9 cellular contexts compared by ENCODE assay signal in genomic region chr6:93418113-93418447, GRCh38. TPM values are rescaled to one million over a fixed set of nuclear protein-coding genes. Genes with fewer than 3 reads are reported as not detected.
A peak's percentile ranks its signal among the peaks of the same experiment; 100 is the strongest.
DNase-seq lines count a peak whose midpoint lies in the region; ATAC-seq, FAIRE-seq and TF ChIP-seq lines count a peak whose summit lies in the region.
"Had no signal": no experiment of that assay in that cellular context is flagged by ENCODE, and none has a peak within 500 bp of the region (broad histone marks: within the 10 kb centered on the region; RNA-seq: fewer than 3 reads in every experiment).

No MANE protein-coding gene starts in this region.

- no peak overlapping the region for H3K27ac ChIP-seq in A549
- peak overlapping the region; percentile 73 for H3K27ac ChIP-seq in caudate nucleus (ENCODE audit: low read depth, low read length)
- peak overlapping the region; percentile 68 for H3K27ac ChIP-seq in muscle layer of duodenum (ENCODE audit: low read length)

- no peak for ATAC-seq in A549
- no peak for ATAC-seq in esophagus mucosa

- POLR2A ChIA-PET in A549 (lab: Yijun Ruan, JAX): no interaction called here
- POLR2A ChIA-PET in activated CD4-positive, alpha-beta T cell treated with anti-CD3 and anti-CD28 coated beads, Interleukin-2, amount 10 ng/mL, durations not matched to agents 7 days and 5 days (lab: Charles Lee): no interaction called here
- POLR2A ChIA-PET in activated CD4-positive, alpha-beta memory T cell treated with anti-CD3 and anti-CD28 coated beads for 36 hours (lab: Charles Lee): no interaction called here

- no peaks in the 10 kb centered on the region for H3K36me3 ChIP-seq in muscle layer of duodenum (ENCODE audit: control insufficient read depth in 1 of 2, insufficient read depth in 2 of 2, low read length in 2 of 2)

- H3K27ac Mint-ChIP-seq in activated CD4-positive, alpha-beta T cell treated with anti-CD3 and anti-CD28 coated beads, Interleukin-2, amount 10 ng/mL, durations not matched to agents 7 days and 5 days: no peak overlapping the region
- H3K27ac Mint-ChIP-seq in activated CD4-positive, alpha-beta memory T cell treated with anti-CD3 and anti-CD28 coated beads for 36 hours: no peak overlapping the region
- H3K27ac Mint-ChIP-seq: activated T-cell treated with anti-CD3 and anti-CD28 coated beads, Interleukin-2, amount 50 U/mL, for 24 hours had no signal

- FAIRE-seq in A549 (lab: Jason Lieb, UNC): no peak

- H3K9me3 Mint-ChIP-seq in activated CD4-positive, alpha-beta T cell treated with anti-CD3 and anti-CD28 coated beads, Interleukin-2, amount 10 ng/mL, durations not matched to agents 7 days and 5 days: no peaks in the 10 kb centered on the region
- H3K9me3 Mint-ChIP-seq in activated CD4-positive, alpha-beta memory T cell treated with anti-CD3 and anti-CD28 coated beads for 36 hours: no peaks in the 10 kb centered on the region
- H3K9me3 Mint-ChIP-seq: activated T-cell treated with anti-CD3 and anti-CD28 coated beads, Interleukin-2, amount 50 U/mL, for 24 hours had no signal

- H3K36me3 Mint-ChIP-seq in activated CD4-positive, alpha-beta T cell treated with anti-CD3 and anti-CD28 coated beads, Interleukin-2, amount 10 ng/mL, durations not matched to agents 7 days and 5 days (ENCODE audit: low read depth): peaks cover 4% of the 10 kb centered on the region
- no peaks in the 10 kb centered on the region for H3K36me3 Mint-ChIP-seq in activated CD4-positive, alpha-beta memory T cell treated with anti-CD3 and anti-CD28 coated beads for 36 hours

- no peak for TF ChIP-seq POLR2A in A549 (IDR thresholded peaks at IDR 0.05; ENCODE audit: low read length)

- CTCF ChIA-PET in A549 (lab: Yijun Ruan, JAX): no interaction called here
- CTCF ChIA-PET in activated CD4-positive, alpha-beta T cell treated with anti-CD3 and anti-CD28 coated beads, Interleukin-2, amount 10 ng/mL, durations not matched to agents 7 days and 5 days (lab: Charles Lee): interaction anchor here (0.5 kb wide), 1 partner anchor 1920 kb away, joined by 4 read pairs; no protein-coding TSS in a partner anchor
- CTCF ChIA-PET in activated CD4-positive, alpha-beta memory T cell treated with anti-CD3 and anti-CD28 coated beads for 36 hours (lab: Charles Lee): no interaction called here

- H3K9me3 ChIP-seq in A549 (no peaks in the 10 kb centered on the region), muscle layer of duodenum (ENCODE audit: control insufficient read depth in 1 of 2, low read length in 2 of 2) (no peaks in the 10 kb centered on the region)

- TF ChIP-seq RAD21 in A549 (conservative IDR thresholded peaks at IDR 0.05 in 1 of 2, IDR thresholded peaks at IDR 0.05 in 1 of 2): no peak

- peak overlapping the region; percentile 92 for H3K4me2 ChIP-seq in A549

- intact Hi-C loops in activated CD4-positive, alpha-beta memory T cell treated with anti-CD3 and anti-CD28 coated beads for 36 hours (cut with micrococcal nuclease): no loop called here

- no peak for TF ChIP-seq CTCF in A549 (IDR thresholded peaks at IDR 0.05)

- WGBS in A549 (ENCODE audit: missing lambda C conversion rate): 36% methylated on average over 5 of the region's 6 CpGs

- DNase-seq in A549 (ENCODE audit: low read depth in 1 of 2, low spot score in 1 of 2) (peak in 1 of 2 experiments; percentile 0), H4 (ENCODE audit: low spot score) (peak; percentile 3), caudate nucleus (lab: John Stamatoyannopoulos, UW) (peak in 7 of 61 donors; percentile 21 to 54 (median 36)), NCI-H128 (lab: John Stamatoyannopoulos, UW; ENCODE audit: unreplicated experiment) (no peak)
- DNase-seq in activated CD4-positive, alpha-beta T cell treated with anti-CD3 and anti-CD28 coated beads, Interleukin-2, amount 10 ng/mL, durations not matched to agents 7 days and 5 days: no peak
- DNase-seq in activated CD4-positive, alpha-beta memory T cell treated with anti-CD3 and anti-CD28 coated beads for 36 hours: no peak

- H3K4me1 ChIP-seq in A549 (peaks cover 3% of the 10 kb centered on the region; the same call in 1 of the 3 replicates), muscle layer of duodenum (ENCODE audit: control insufficient read depth in 1 of 2, insufficient read depth in 2 of 2, low read length in 2 of 2) (peaks cover 4 to 27% of the 10 kb centered on the region in 2 donors)

- H3K4me3 Mint-ChIP-seq in activated CD4-positive, alpha-beta T cell treated with anti-CD3 and anti-CD28 coated beads, Interleukin-2, amount 10 ng/mL, durations not matched to agents 7 days and 5 days: no peak overlapping the region
- H3K4me3 Mint-ChIP-seq in activated CD4-positive, alpha-beta memory T cell treated with anti-CD3 and anti-CD28 coated beads for 36 hours: no peak overlapping the region

- H3K27me3 ChIP-seq in muscle layer of duodenum (ENCODE audit: low read depth, low read length): peaks cover 17% of the 10 kb centered on the region

- H3K4me1 Mint-ChIP-seq in activated CD4-positive, alpha-beta T cell treated with anti-CD3 and anti-CD28 coated beads, Interleukin-2, amount 10 ng/mL, durations not matched to agents 7 days and 5 days: peaks cover 20% of the 10 kb centered on the region
- H3K4me1 Mint-ChIP-seq in activated CD4-positive, alpha-beta memory T cell treated with anti-CD3 and anti-CD28 coated beads for 36 hours (ENCODE audit: low read depth): peaks cover 25% of the 10 kb centered on the region

- H3K4me3 ChIP-seq in A549: peak overlapping the region; percentile 48; the same call in 2 of the 3 replicates
- H3K4me3 ChIP-seq in muscle layer of duodenum (ENCODE audit: low read depth in 1 of 2, low read length in 2 of 2): peak overlapping the region; percentile 70 to 97

- peaks cover 59% of the 10 kb centered on the region for H3K27me3 Mint-ChIP-seq in activated CD4-positive, alpha-beta T cell treated with anti-CD3 and anti-CD28 coated beads, Interleukin-2, amount 10 ng/mL, durations not matched to agents 7 days and 5 days
- H3K27me3 Mint-ChIP-seq in activated CD4-positive, alpha-beta memory T cell treated with anti-CD3 and anti-CD28 coated beads for 36 hours: peaks cover 54% of the 10 kb centered on the region

- no peak for TF ChIP-seq EP300 in A549 (IDR thresholded peaks at IDR 0.05)

TF ChIP-seq in A549, 52 proteins besides CTCF, POLR2A, EP300 and RAD21 (continues in another document):
- TF ChIP-seq USF2 (IDR thresholded peaks at IDR 0.05) (no peak), ATOH8 (CRISPR knock-in tag; IDR thresholded peaks at IDR 0.05; ENCODE audit: low read depth) (no peak), CBX8 (IDR thresholded peaks at IDR 0.05) (no peak), FOSL2 (IDR thresholded peaks at IDR 0.05) (no peak), FOSL2 (CRISPR knock-in tag; IDR thresholded peaks at IDR 0.05) (no peak), PHF8 (IDR thresholded peaks at IDR 0.05; ENCODE audit: borderline replicate concordance, low read depth) (no peak), POLR2AphosphoS2 (conservative IDR thresholded peaks at IDR 0.05; ENCODE audit: low read length) (no peak), BHLHE40 (IDR thresholded peaks at IDR 0.05; ENCODE audit: low read depth, low read length) (no peak), ESRRA (IDR thresholded peaks at IDR 0.05; ENCODE audit: borderline replicate concordance, low read length) (no peak), MAFK (IDR thresholded peaks at IDR 0.05; ENCODE audit: partially characterized antibody) (no peak), RFX5 (IDR thresholded peaks at IDR 0.05) (no peak), MAX (IDR thresholded peaks at IDR 0.05) (no peak), ZC3H11A (IDR thresholded peaks at IDR 0.05) (no peak), RARB (CRISPR knock-in tag; IDR thresholded peaks at IDR 0.05) (no peak), SMC3 (IDR thresholded peaks at IDR 0.05) (no peak), ELK1 (IDR thresholded peaks at IDR 0.05; ENCODE audit: low read depth, low read length) (no peak), CBX2 (IDR thresholded peaks at IDR 0.05; ENCODE audit: borderline replicate concordance, low read depth) (no peak)

RNA-seq across cellular contexts. Expression of gene EPHA7, which starts 1.3 kb away (rescaled TPM):
- polyA plus RNA-seq in A549 (2011; rRNA removed) (0.56 and 0.67 TPM in 2 replicates), A549 (2017; fragmentation: RNase III; extraction: RNeasy Plus Mini Kit Qiagen cat#74134 plus additional on column Dnase treatment) (0.29 to 0.45 TPM (median 0.30 TPM) in 3 replicates)
- polyA plus RNA-seq in A549 (2012; cell fraction: cytosol; rRNA removed): 0.07 and 0.09 TPM in 2 replicates
- 0.04 and 0.09 TPM in 2 replicates for polyA plus RNA-seq in A549 (2012; cell fraction: nucleus; rRNA removed)
- 0.44 and 0.62 TPM in 2 replicates for polyA minus RNA-seq in A549 (2011; rRNA and poly(A)+ RNA removed)
- 1.7 and 5.6 TPM in 2 replicates for total RNA-seq in H4 (2014; rRNA removed; shearing (Covaris generic))
- total RNA-seq in activated CD4-positive, alpha-beta T cell treated with anti-CD3 and anti-CD28 coated beads, Interleukin-2, amount 10 ng/mL, durations not matched to agents 7 days and 5 days: not detected
- total RNA-seq in esophagus mucosa: 0.12 TPM
- not detected for total RNA-seq in activated CD4-positive, alpha-beta memory T cell treated with anti-CD3 and anti-CD28 coated beads for 36 hours

Comparison
In these comparisons a context has a peak if more than half of its experiments do, and no peak if none do; other contexts are left out.
1. H3K27ac ChIP-seq: peak in caudate nucleus (single experiment) and muscle layer of duodenum (single experiment); none in A549 (0 of 2).